Comparison of ENCODE assay signal across 9 cellular contexts in genomic region chr20:20407891-20408805, GRCh38. TPM values are rescaled to one million over a fixed set of nuclear protein-coding genes. Genes with fewer than 3 reads are reported as not detected.
A peak's percentile ranks its signal among the peaks of the same experiment; 100 is the strongest.
DNase-seq lines count a peak whose midpoint lies in the region; ATAC-seq, FAIRE-seq and TF ChIP-seq lines count a peak whose summit lies in the region.
"Had no signal": no experiment of that assay in that cellular context is flagged by ENCODE, and none has a peak within 500 bp of the region (broad histone marks: within the 10 kb centered on the region; RNA-seq: fewer than 3 reads in every experiment).

No MANE protein-coding gene starts in this region.

- no peak for FAIRE-seq in HTR-8/SVneo (lab: Jason Lieb, UNC)

- H3K9me3 ChIP-seq in hepatocyte (ENCODE audit: low read depth) = no peaks in the 10 kb centered on the region
- H3K9me3 ChIP-seq: neutrophil had no signal

- no peaks in the 10 kb centered on the region for H4K20me1 ChIP-seq in hepatocyte (ENCODE audit: insufficient read depth, poor library complexity, severe bottlenecking)

- no peak overlapping the region for H3K4me3 ChIP-seq in hepatocyte

- H3K79me2 ChIP-seq in hepatocyte = no peaks in the 10 kb centered on the region

- no peaks in the 10 kb centered on the region for H3K27me3 ChIP-seq in hepatocyte
- H3K27me3 ChIP-seq: neutrophil had no signal

- no peaks in the 10 kb centered on the region for H3K4me1 ChIP-seq in hepatocyte (ENCODE audit: insufficient read depth)

- no peak for ATAC-seq in HG03045 (IDR thresholded peaks at IDR 0.05; ENCODE audit: unreplicated experiment)

- 70% methylated on average over 6 of the region's 6 CpGs for WGBS in hepatocyte (ENCODE audit: low lambda C conversion rate, missing lambda C conversion rate)

- no peak overlapping the region for H3K4me2 ChIP-seq in hepatocyte

- peak; percentile 46 for DNase-seq in COR-L47 (lab: John Stamatoyannopoulos, UW)
- DNase-seq in SHP77 treated with DMSO at 0.1 percent for 48 hours (lab: John Stamatoyannopoulos, UW) = peak; percentile 56
- no peak for DNase-seq in hepatocyte (ENCODE audit: low spot score)
- DNase-seq in germinal center (ENCODE audit: low spot score) = no peak
- DNase-seq in stimulated activated CD4-positive, alpha-beta T cell treated with anti-CD3 and anti-CD28 coated beads, Interleukin-2, amount 100 ng/mL, for 48 hours = no peak
- DNase-seq in HTR-8/SVneo (ENCODE audit: insufficient read length, low spot score) = no peak

- no peaks in the 10 kb centered on the region for H3K9me2 ChIP-seq in hepatocyte (replicated peaks; ENCODE audit: insufficient read depth)

- no peak overlapping the region for H3K27ac ChIP-seq in hepatocyte
- H3K27ac ChIP-seq: neutrophil had no signal

- TF ChIP-seq CTCF in LNCAP (IDR thresholded peaks at IDR 0.05) (peak; percentile 82), hepatocyte (IDR thresholded peaks at IDR 0.05; ENCODE audit: poor library complexity) (peak; percentile 41)

- H2AFZ ChIP-seq in hepatocyte = no peak overlapping the region

- H3K36me3 ChIP-seq in hepatocyte (replicated peaks; ENCODE audit: insufficient read depth, low read depth) = no peaks in the 10 kb centered on the region

RNA-seq across cellular contexts. Expression of gene INSM1, which starts 40.2 kb away (rescaled TPM):
- total RNA-seq in hepatocyte = 0.92 and 1.7 TPM in 2 replicates
- 1.3 and 2.3 TPM in 2 replicates for polyA plus RNA-seq in hepatocyte

Comparison
In these comparisons a context has a peak if more than half of its experiments do, and no peak if none do; other contexts are left out.
1. DNase-seq: peak in COR-L47 (single experiment) and SHP77 treated with DMSO at 0.1 percent for 48 hours (single experiment); none in hepatocyte (single experiment), germinal center (single experiment), stimulated activated CD4-positive, alpha-beta T cell treated with anti-CD3 and anti-CD28 coated beads, Interleukin-2, amount 100 ng/mL, for 48 hours (0 of 2) and HTR-8/SVneo (single experiment).